ENCODE assay signal across 17 cellular contexts in the genomic region with DNA sequence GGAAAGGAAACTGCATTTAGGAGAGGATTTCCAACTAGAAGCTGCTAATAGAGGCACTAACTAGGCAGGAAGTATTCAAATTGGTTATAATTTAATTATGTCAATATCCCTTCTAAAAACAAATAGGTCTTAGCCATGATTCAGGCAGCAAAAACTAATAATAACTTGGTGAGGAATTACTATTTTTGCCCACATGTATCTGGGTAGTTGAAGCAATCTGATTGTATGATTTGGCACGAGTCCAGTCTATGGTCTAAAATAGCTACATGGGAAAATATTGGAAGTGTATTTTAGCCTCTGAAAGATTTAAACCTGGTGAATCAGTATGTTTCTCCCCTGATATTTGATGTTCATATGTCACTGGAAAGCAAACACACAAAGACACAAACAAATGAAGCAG.
DNase-seq lines count a peak whose midpoint lies in the region; ATAC-seq and TF ChIP-seq lines count a peak whose summit lies in the region.
"Had no signal": no experiment of that assay in that cellular context is flagged by ENCODE, and none has a peak within 500 bp of the region (broad histone marks: within the 10 kb centered on the region; RNA-seq: fewer than 3 reads in every experiment).

No MANE protein-coding gene starts in this region.

- no peak overlapping the region for H3K27ac ChIP-seq in caudate nucleus (ENCODE audit: low read depth, low read length)

- DNase-seq in NCI-H1417 (lab: John Stamatoyannopoulos, UW) (peak in 2 of 3 experiments; percentile 3 to 58), dermis microvascular lymphatic vessel endothelial cell (ENCODE audit: low read depth in 2 of 2) (peak; percentile 20 to 56), stromal cell of bone marrow (ENCODE audit: low read depth) (peak; percentile 21), caudate nucleus (lab: John Stamatoyannopoulos, UW) (no peak), NOMO-1 treated with dmso at 0.1 percent for 144 hours (lab: John Stamatoyannopoulos, UW; ENCODE audit: unreplicated experiment) (no peak), NCI-H345 (lab: John Stamatoyannopoulos, UW) (no peak)
- DNase-seq: C1 segment of cervical spinal cord, COR-L47, DMS153, H7, KG1, MG63, NCI-H146, NCI-H446 treated with DMSO at 0.1 percent for 48 hours, SIG-M5, SW 1271 had no signal

- peak; percentile 49 for ATAC-seq in SK-N-SH treated with all-trans-retinoic acid at 6 μM for 48 hours

TF ChIP-seq in SK-N-SH treated with all-trans-retinoic acid at 6 μM for 48 hours, 23 proteins besides CTCF, POLR2A, EP300 and RAD21:
- TF ChIP-seq ZC3H10 (CRISPR knock-in tag; IDR thresholded peaks at IDR 0.05), result no peak
- TF ChIP-seq, protein P1, sequence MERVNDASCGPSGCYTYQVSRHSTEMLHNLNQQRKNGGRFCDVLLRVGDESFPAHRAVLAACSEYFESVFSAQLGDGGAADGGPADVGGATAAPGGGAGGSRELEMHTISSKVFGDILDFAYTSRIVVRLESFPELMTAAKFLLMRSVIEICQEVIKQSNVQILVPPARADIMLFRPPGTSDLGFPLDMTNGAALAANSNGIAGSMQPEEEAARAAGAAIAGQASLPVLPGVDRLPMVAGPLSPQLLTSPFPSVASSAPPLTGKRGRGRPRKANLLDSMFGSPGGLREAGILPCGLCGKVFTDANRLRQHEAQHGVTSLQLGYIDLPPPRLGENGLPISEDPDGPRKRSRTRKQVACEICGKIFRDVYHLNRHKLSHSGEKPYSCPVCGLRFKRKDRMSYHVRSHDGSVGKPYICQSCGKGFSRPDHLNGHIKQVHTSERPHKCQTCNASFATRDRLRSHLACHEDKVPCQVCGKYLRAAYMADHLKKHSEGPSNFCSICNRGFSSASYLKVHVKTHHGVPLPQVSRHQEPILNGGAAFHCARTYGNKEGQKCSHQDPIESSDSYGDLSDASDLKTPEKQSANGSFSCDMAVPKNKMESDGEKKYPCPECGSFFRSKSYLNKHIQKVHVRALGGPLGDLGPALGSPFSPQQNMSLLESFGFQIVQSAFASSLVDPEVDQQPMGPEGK (CRISPR knock-in tag; IDR thresholded peaks at IDR 0.05; ENCODE audit: borderline replicate concordance), result no peak
- peak; percentile 59 for TF ChIP-seq ISL1 (CRISPR knock-in tag; IDR thresholded peaks at IDR 0.05)
TF ChIP-seq in SK-N-SH treated with all-trans-retinoic acid at 6 μM for 48 hours: peak in this region for 1.

Comparison
In these comparisons a context has a peak if more than half of its experiments do, and no peak if none do; other contexts are left out.
1. DNase-seq: peak in NCI-H1417 (2 of 3), dermis microvascular lymphatic vessel endothelial cell (2 of 2) and stromal cell of bone marrow (single experiment); none in caudate nucleus (0 of 61), NOMO-1 treated with dmso at 0.1 percent for 144 hours (single experiment) and NCI-H345 (single experiment).